In the genomic region with DNA sequence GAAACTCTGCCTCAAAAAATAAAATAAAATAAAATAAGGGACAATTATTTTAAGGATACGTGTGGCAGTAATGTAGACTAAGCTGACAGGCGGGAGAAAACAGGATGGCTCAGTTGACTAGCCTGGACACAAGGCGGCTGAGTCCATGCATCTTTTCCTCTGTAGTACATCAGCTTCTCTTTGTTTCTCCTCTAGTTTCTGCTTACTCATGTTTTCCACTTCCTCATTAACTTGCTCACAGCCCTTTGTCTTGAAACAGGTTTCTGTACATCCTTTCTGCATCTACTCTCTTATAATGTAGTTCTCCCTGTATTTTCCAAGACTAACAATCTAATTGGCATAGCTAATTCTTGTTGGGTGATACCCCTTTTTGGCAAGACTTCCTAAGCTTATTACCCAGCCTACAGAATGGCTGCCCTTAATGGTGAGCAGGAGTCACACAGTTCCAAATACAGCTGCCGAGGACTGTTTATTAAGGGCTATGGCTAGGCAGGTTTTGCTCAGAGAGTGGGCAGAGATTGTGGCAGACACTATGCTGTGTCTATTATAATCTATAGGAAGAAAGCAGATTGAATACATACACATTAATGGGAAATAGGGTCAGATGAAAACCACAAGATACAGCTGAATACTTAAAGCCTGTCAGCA, we compare ENCODE assay signal across 8 cellular contexts. TPM values are rescaled to one million over a fixed set of nuclear protein-coding genes. Genes with fewer than 3 reads are reported as not detected.
DNase-seq lines count a peak whose midpoint lies in the region; ATAC-seq and TF ChIP-seq lines count a peak whose summit lies in the region.

No MANE protein-coding gene starts in this region.

- H4K8ac ChIP-seq in trophoblast cell (ENCODE audit: low read depth, low read length): no peak overlapping the region

- no peak for TF ChIP-seq CTCF in activated B cell treated with CpG ODN at 0.5 μM for 24 hours (IDR thresholded peaks at IDR 0.05)

- H3K27me3 Mint-ChIP-seq in activated B cell treated with CpG ODN at 0.5 μM for 24 hours: no peaks in the 10 kb centered on the region

- no peaks in the 10 kb centered on the region for H3K27me3 ChIP-seq in trophoblast cell (ENCODE audit: insufficient read depth, low read length)

- intact Hi-C loops in activated B cell treated with CpG ODN at 0.5 μM for 24 hours (cut with micrococcal nuclease): no loop called here

- H3K9me3 ChIP-seq in trophoblast cell (ENCODE audit: insufficient read depth, low read depth, low read length): no peaks in the 10 kb centered on the region

- ATAC-seq in GM19351 (IDR thresholded peaks at IDR 0.05; ENCODE audit: unreplicated experiment): peak; percentile 70
- peak; percentile 92 for ATAC-seq in HG03469 (IDR thresholded peaks at IDR 0.05; ENCODE audit: unreplicated experiment)
- ATAC-seq in activated B cell treated with CpG ODN at 0.5 μM for 24 hours (ENCODE audit: low read depth): no peak

- H3K79me2 ChIP-seq in trophoblast cell (ENCODE audit: control insufficient read depth, insufficient read depth, low read length, poor library complexity): no peaks in the 10 kb centered on the region

- WGBS in trophoblast cell (ENCODE audit: extremely low coverage, insufficient coverage, insufficient read length): no CpG with 5 or more reads among the region's 4 CpGs

- no peaks in the 10 kb centered on the region for H3K9me3 Mint-ChIP-seq in activated B cell treated with CpG ODN at 0.5 μM for 24 hours

- no peak overlapping the region for H2BK12ac ChIP-seq in trophoblast cell (ENCODE audit: low read length)

- peak overlapping the region; percentile 9 for H3K27ac Mint-ChIP-seq in activated B cell treated with CpG ODN at 0.5 μM for 24 hours

- H2AFZ ChIP-seq in trophoblast cell (ENCODE audit: insufficient read depth, low read length, poor library complexity): no peak overlapping the region

- H3K4me3 Mint-ChIP-seq in activated B cell treated with CpG ODN at 0.5 μM for 24 hours: no peak overlapping the region

- peaks cover 3% of the 10 kb centered on the region for H3K4me1 Mint-ChIP-seq in activated B cell treated with CpG ODN at 0.5 μM for 24 hours

- no peak overlapping the region for H2AK5ac ChIP-seq in trophoblast cell (ENCODE audit: low read length)

- H3K4ac ChIP-seq in trophoblast cell (ENCODE audit: low read depth, low read length): no peak overlapping the region

- H3K9ac ChIP-seq in trophoblast cell (ENCODE audit: low read length): no peak overlapping the region

- no peak overlapping the region for H2BK120ac ChIP-seq in trophoblast cell (ENCODE audit: insufficient read depth, low read length, poor library complexity)

- H3K36me3 Mint-ChIP-seq in activated B cell treated with CpG ODN at 0.5 μM for 24 hours (ENCODE audit: low read depth): peaks cover 27% of the 10 kb centered on the region

- H4K12ac ChIP-seq in trophoblast cell (ENCODE audit: low read depth, low read length): no peak overlapping the region

- H3K4me2 ChIP-seq in trophoblast cell (ENCODE audit: low read length): no peak overlapping the region

- no peak overlapping the region for H4K91ac ChIP-seq in trophoblast cell (ENCODE audit: low read depth, low read length)

- CTCF ChIA-PET in activated B cell treated with CpG ODN at 0.5 μM for 24 hours (lab: Charles Lee): no interaction called here

- peaks cover 0 to 2% of the 10 kb centered on the region in 2 experiments for H3K4me1 ChIP-seq in trophoblast cell (ENCODE audit: control insufficient read depth in 1 of 2, insufficient read depth in 2 of 2, low read length in 2 of 2)

- H3K18ac ChIP-seq in trophoblast cell (ENCODE audit: low read length): no peak overlapping the region

- DNase-seq in D341Med (ENCODE audit: low spot score) (peak; percentile 31), activated B cell treated with CpG ODN at 0.5 μM for 24 hours (no peak), trophoblast cell (no peak), DMS114 treated with DMSO at 0.1 percent for 48 hours (lab: John Stamatoyannopoulos, UW; ENCODE audit: unreplicated experiment) (no peak), NCI-H187 treated with DMSO at 0.1 percent for 48 hours (lab: John Stamatoyannopoulos, UW) (no peak), iPS-NIHi11 (ENCODE audit: low spot score) (no peak)

- H3K36me3 ChIP-seq in trophoblast cell (ENCODE audit: control insufficient read depth in 1 of 2, insufficient read depth in 2 of 2, low read length in 2 of 2): peaks cover 0 to 2% of the 10 kb centered on the region in 2 experiments

- no peak overlapping the region for H3K27ac ChIP-seq in trophoblast cell (ENCODE audit: low read depth, low read length)

- H3K23ac ChIP-seq in trophoblast cell (ENCODE audit: low read length): peak overlapping the region; percentile 92

- H2BK5ac ChIP-seq in trophoblast cell (ENCODE audit: low read depth, low read length, poor library complexity): no peak overlapping the region

- no peak overlapping the region for H3K4me3 ChIP-seq in trophoblast cell (ENCODE audit: low read depth, low read length)

- no peaks in the 10 kb centered on the region for H3K79me1 ChIP-seq in trophoblast cell (ENCODE audit: low read length)

- H3K14ac ChIP-seq in trophoblast cell (ENCODE audit: low read length): no peak overlapping the region

- POLR2A ChIA-PET in activated B cell treated with CpG ODN at 0.5 μM for 24 hours (lab: Charles Lee): no interaction called here

RNA-seq across cellular contexts. Expression of gene KLF5, which starts 58.7 kb away (rescaled TPM):
- 0.35 and 0.69 TPM in 2 replicates for total RNA-seq in activated B cell treated with CpG ODN at 0.5 μM for 24 hours
- polyA plus RNA-seq in trophoblast cell (2013): 38.8 and 41.2 TPM in 2 replicates
